18 cellular contexts compared by ENCODE assay signal in the genomic region with DNA sequence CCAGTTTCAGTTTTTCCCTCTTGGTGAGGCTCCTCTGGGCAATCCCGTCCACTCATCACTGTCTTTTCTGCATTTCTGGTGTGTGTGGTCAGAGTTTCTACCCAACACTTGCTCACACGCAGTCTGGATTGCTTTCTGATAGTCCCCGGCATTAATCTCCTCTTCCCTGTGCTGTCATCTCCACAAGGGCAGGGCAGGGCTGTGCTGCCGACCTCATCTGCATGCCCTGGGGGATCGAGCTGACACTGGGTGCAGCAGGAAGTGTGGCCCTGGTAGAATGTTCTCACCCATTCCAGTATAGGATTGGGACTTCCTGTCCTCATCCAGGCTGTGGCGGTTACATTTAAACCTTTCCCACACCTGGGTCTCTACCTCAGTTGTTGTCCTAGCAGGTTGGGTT.
DNase-seq lines count a peak whose midpoint lies in the region; ATAC-seq and TF ChIP-seq lines count a peak whose summit lies in the region.
"Had no signal": no experiment of that assay in that cellular context is flagged by ENCODE, and none has a peak within 500 bp of the region (broad histone marks: within the 10 kb centered on the region; RNA-seq: fewer than 3 reads in every experiment).

No MANE protein-coding gene starts in this region.

- ATAC-seq in GM21515 (IDR thresholded peaks at IDR 0.05; ENCODE audit: unreplicated experiment) = no peak

- H3K27ac Mint-ChIP-seq in HFFc6 = peak overlapping the region; percentile 95
- H3K27ac Mint-ChIP-seq: dendritic cell treated with granulocyte-macrophage colony-stimulating factor and Interleukin-4, amounts not matched to agents 40 ng/mL and 50 ng/mL, for 4 days; naive B cell; T-helper 2 cell treated with Interferon-gamma antibody and Interleukin-4, amounts not matched to agents 5 μg/mL and 100 μg/mL, for 36 hours had no signal

- no peaks in the 10 kb centered on the region for H3K27me3 Mint-ChIP-seq in HFFc6 (ENCODE audit: insufficient read depth)

- no peaks in the 10 kb centered on the region for H3K9me3 Mint-ChIP-seq in HFFc6
- H3K9me3 Mint-ChIP-seq: dendritic cell treated with granulocyte-macrophage colony-stimulating factor and Interleukin-4, amounts not matched to agents 40 ng/mL and 50 ng/mL, for 4 days; T-helper 2 cell treated with Interferon-gamma antibody and Interleukin-4, amounts not matched to agents 5 μg/mL and 100 μg/mL, for 36 hours had no signal

- H3K4me3 Mint-ChIP-seq in HFFc6 = peak overlapping the region; percentile 83
- H3K4me3 Mint-ChIP-seq: dendritic cell treated with granulocyte-macrophage colony-stimulating factor and Interleukin-4, amounts not matched to agents 40 ng/mL and 50 ng/mL, for 4 days; T-helper 2 cell treated with Interferon-gamma antibody and Interleukin-4, amounts not matched to agents 5 μg/mL and 100 μg/mL, for 36 hours had no signal

- H3K36me3 Mint-ChIP-seq in HFFc6 (ENCODE audit: low read depth) = 0 out of 2 replicates have a peak, but pooled peaks cover 5% of the 10 kb centered on the region
- H3K36me3 Mint-ChIP-seq: naive B cell had no signal

- DNase-seq in AG20443 (ENCODE audit: low spot score) (peak; percentile 79), HFFc6 (peak; percentile 90), SW480 (ENCODE audit: low spot score) (peak; percentile 69), glomerular visceral epithelial cell (ENCODE audit: extremely low spot score) (peak; percentile 16), NCI-H1092 (lab: John Stamatoyannopoulos, UW) (no peak), iPS-NIHi7 (ENCODE audit: extremely low spot score) (no peak), T-helper 2 cell (no peak)
- DNase-seq: activated CD4-positive, alpha-beta T cell treated with anti-CD3 and anti-CD28 coated beads, Interleukin-2, amount 50 U/mL, for 1 hour; amniotic stem cell; DMS79; kidney glomerular epithelial cell; naive B cell; NCI-H1048; stimulated activated CD4-positive, alpha-beta T cell treated with anti-CD3 and anti-CD28 coated beads, Interleukin-2, amount 100 ng/mL, for 24 hours; transverse colon had no signal

- H3K4me1 Mint-ChIP-seq in HFFc6 (ENCODE audit: low read depth) = peaks cover 38% of the 10 kb centered on the region
- H3K4me1 Mint-ChIP-seq: naive B cell had no signal

- no peak for TF ChIP-seq CTCF in HFFc6 (IDR thresholded peaks at IDR 0.05)

Comparison
In these comparisons a context has a peak if more than half of its experiments do, and no peak if none do; other contexts are left out.
1. DNase-seq: peak in AG20443 (single experiment), HFFc6 (single experiment), SW480 (single experiment) and glomerular visceral epithelial cell (single experiment); none in NCI-H1092 (single experiment), iPS-NIHi7 (single experiment) and T-helper 2 cell (0 of 5).